24 cellular contexts compared by ENCODE assay signal in the genomic region with DNA sequence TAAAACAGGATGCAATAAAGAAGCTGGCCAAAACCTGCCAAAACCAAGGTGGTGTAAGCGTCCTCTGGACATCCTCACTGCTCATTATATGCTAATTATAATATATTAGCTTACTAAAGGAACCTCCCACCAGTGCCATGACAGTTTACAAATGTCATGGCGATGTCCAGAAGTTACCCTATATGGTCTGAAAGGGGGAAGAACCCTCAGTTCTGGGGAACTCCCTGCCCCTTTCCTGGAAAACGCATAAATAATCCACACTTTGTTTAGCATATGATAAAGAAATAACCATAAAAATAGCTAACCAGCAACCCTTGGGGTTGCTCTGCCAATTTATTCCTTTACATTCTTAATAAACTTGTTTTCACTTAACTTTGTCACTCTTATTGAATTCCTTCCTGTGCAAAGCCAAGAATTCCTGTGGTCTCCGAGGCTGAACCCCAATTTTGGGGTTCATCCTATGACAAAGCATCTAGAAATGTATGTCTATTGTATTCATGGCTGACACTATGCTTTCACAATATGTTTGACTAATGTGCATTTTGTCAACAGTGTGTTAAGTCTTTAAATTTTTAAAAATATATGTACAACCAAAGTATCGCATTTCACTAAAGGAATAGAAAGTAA. TPM values are rescaled to one million over a fixed set of nuclear protein-coding genes. Genes with fewer than 3 reads are reported as not detected.
A peak's percentile ranks its signal among the peaks of the same experiment; 100 is the strongest.
DNase-seq lines count a peak whose midpoint lies in the region; ATAC-seq, FAIRE-seq and TF ChIP-seq lines count a peak whose summit lies in the region.
"Had no signal": no experiment of that assay in that cellular context is flagged by ENCODE, and none has a peak within 500 bp of the region (broad histone marks: within the 10 kb centered on the region; RNA-seq: fewer than 3 reads in every experiment).

No MANE protein-coding gene starts in this region.

- CTCF ChIA-PET in PC-3 (lab: Charles Lee): no interaction called here

- BruUV-seq in PC-3 (replicated peaks; lab: Mats Ljungman, UMichigan): no TSS peak

- H3K9ac ChIP-seq in PC-3 (ENCODE audit: low read length) (no peak overlapping the region), keratinocyte (ENCODE audit: control insufficient read depth, extremely low read depth, insufficient read depth, low read length) (peak overlapping the region; percentile 24)
- H3K9ac ChIP-seq: SK-N-SH had no signal

- H3K9me2 ChIP-seq in PC-3 (replicated peaks; ENCODE audit: low read length): no peaks in the 10 kb centered on the region
- H3K9me2 ChIP-seq: SK-N-SH had no signal

- dilution Hi-C loops in keratinocyte (cut with MboI; ENCODE audit: extremely low pct_ligation_motif_present, low sequenced_read_pairs): no loop called here

- H3K27me3 ChIP-seq in PC-3 (ENCODE audit: low read length): no peaks in the 10 kb centered on the region
- no peaks in the 10 kb centered on the region for H3K27me3 ChIP-seq in ectodermal cell (ENCODE audit: control insufficient read depth, insufficient read depth, low read length, poor library complexity, severe bottlenecking)
- H3K27me3 ChIP-seq in keratinocyte (ENCODE audit: control insufficient read depth, extremely low read depth, insufficient read depth, low read length): no peaks in the 10 kb centered on the region
- H3K27me3 ChIP-seq: testis, vagina had no signal

- no peak overlapping the region for H2AFZ ChIP-seq in PC-3 (ENCODE audit: low read length)
- no peak overlapping the region for H2AFZ ChIP-seq in keratinocyte (ENCODE audit: control insufficient read depth, low read length)

- peaks cover 21% of the 10 kb centered on the region for H3K4me1 ChIP-seq in PC-3 (ENCODE audit: insufficient read depth, low read length)
- H3K4me1 ChIP-seq in ectodermal cell (ENCODE audit: control insufficient read depth, insufficient read depth, low read length): peaks cover 33% of the 10 kb centered on the region
- peaks cover 39% of the 10 kb centered on the region for H3K4me1 ChIP-seq in keratinocyte (ENCODE audit: control insufficient read depth, extremely low read depth, insufficient read depth, low read length)
- H3K4me1 ChIP-seq: prostate gland had no signal

- POLR2A ChIA-PET in PC-3 (lab: Charles Lee; ENCODE audit: unreplicated experiment): no interaction called here

- DNase-seq in GM03348 (ENCODE audit: low spot score) (peak; percentile 46), PC-3 (peak; percentile 69), keratinocyte (ENCODE audit: low read depth, low spot score) (no peak), DMS114 treated with DMSO at 0.1 percent for 48 hours (lab: John Stamatoyannopoulos, UW; ENCODE audit: unreplicated experiment) (no peak), T-helper 2 cell (no peak)
- no peak for DNase-seq in activated CD4-positive, alpha-beta T cell treated with anti-CD3 and anti-CD28 coated beads for 4 hours
- DNase-seq: activated B cell treated with CpG ODN at 0.5 μM for 24 hours; activated CD4-positive, alpha-beta T cell treated with anti-CD3 and anti-CD28 coated beads, Interleukin-2, amount 50 U/mL, for 48 hours; activated CD8-positive, alpha-beta memory T cell treated with anti-CD3 and anti-CD28 coated beads, Interleukin-2, amount 50 U/mL, for 48 hours; CD4-positive, alpha-beta T cell; DMS153; NCI-H1417; NCI-H510A treated with DMSO at 0.1 percent for 48 hours; NK-92 treated with Interleukin-12 subunit alpha and Interleukin-12 subunit beta, amount 100 ng/mL, for 24 hours; SK-N-SH; stimulated activated CD4-positive, alpha-beta T cell treated with anti-CD3 and anti-CD28 coated beads, Interleukin-1b, Interleukin-23, amount 100 ng/mL, for 48 hours; testis had no signal

- H3F3A ChIP-seq in PC-3 (ENCODE audit: low read length, unreplicated experiment): no peaks in the 10 kb centered on the region

- TF ChIP-seq CTCF in PC-3 (conservative IDR thresholded peaks at IDR 0.05; ENCODE audit: low read depth, low read length): no peak
- TF ChIP-seq CTCF in keratinocyte (optimal IDR thresholded peaks at IDR 0.05 in 1 of 3, IDR thresholded peaks at IDR 0.05 in 1 of 3, conservative IDR thresholded peaks at IDR 0.05 in 1 of 3; ENCODE audit: extremely low read depth in 1 of 3, insufficient read depth in 2 of 3, low read length in 3 of 3): no peak

- H3K9me1 ChIP-seq in keratinocyte (ENCODE audit: control insufficient read depth, extremely low read depth, insufficient read depth, low read length): no peaks in the 10 kb centered on the region

- H3K4me3 ChIP-seq in PC-3 (ENCODE audit: low read length): no peak overlapping the region
- H3K4me3 ChIP-seq in ectodermal cell (ENCODE audit: insufficient read depth, low read depth, low read length): no peak overlapping the region
- H3K4me3 ChIP-seq in keratinocyte (ENCODE audit: control insufficient read depth in 2 of 3, extremely low read depth in 1 of 3, insufficient read depth in 2 of 3, low read depth in 1 of 3, low read length in 3 of 3): peak overlapping the region in 2 of 3 experiments; percentile 23 to 34
- H3K4me3 ChIP-seq: GM12878, lung, prostate gland, testis, vagina had no signal

- H3K9me3 ChIP-seq in PC-3 (ENCODE audit: low read length) (no peaks in the 10 kb centered on the region), ectodermal cell (ENCODE audit: control insufficient read depth, low read length) (no peaks in the 10 kb centered on the region), keratinocyte (ENCODE audit: control insufficient read depth, low read depth, low read length) (no peaks in the 10 kb centered on the region)
- H3K9me3 ChIP-seq: prostate gland, SK-N-SH, testis, vagina had no signal

- H3K36me3 ChIP-seq in PC-3 (ENCODE audit: low read depth, low read length) (no peaks in the 10 kb centered on the region), ectodermal cell (ENCODE audit: control insufficient read depth, insufficient read depth, low read length) (peaks cover 7% of the 10 kb centered on the region), keratinocyte (ENCODE audit: control insufficient read depth in 2 of 2, extremely low read depth in 1 of 2, insufficient read depth in 2 of 2, low read length in 2 of 2) (no peaks in the 10 kb centered on the region)
- H3K36me3 ChIP-seq: prostate gland, vagina had no signal

- H4K20me1 ChIP-seq in PC-3 (ENCODE audit: low read length) (no peaks in the 10 kb centered on the region), keratinocyte (ENCODE audit: control insufficient read depth, extremely low read depth, insufficient read depth, low read length) (no peaks in the 10 kb centered on the region)

- H3K4me2 ChIP-seq in PC-3 (ENCODE audit: low read length) (no peak overlapping the region), keratinocyte (ENCODE audit: control insufficient read depth, extremely low read depth, insufficient read depth, low read depth, low read length) (peak overlapping the region; percentile 48)
- H3K4me2 ChIP-seq: SK-N-SH had no signal

- peak; percentile 24 for ATAC-seq in PC-3
- ATAC-seq in HG02588 (IDR thresholded peaks at IDR 0.05; ENCODE audit: unreplicated experiment): no peak
- ATAC-seq: GM12878; stimulated activated effector memory CD8-positive, alpha-beta T cell treated with anti-CD3 and anti-CD28 coated beads, Interleukin-12 subunit alpha, Interleukin-12 subunit beta, amount 100 ng/mL, for 72 hours had no signal

- intact Hi-C loops in PC-3 (cut with micrococcal nuclease): no loop called here

- H3K27ac ChIP-seq in PC-3 (ENCODE audit: low read length) (no peak overlapping the region), ectodermal cell (ENCODE audit: insufficient read depth, low read depth, low read length, poor library complexity, severe bottlenecking) (peak overlapping the region; percentile 20), keratinocyte (ENCODE audit: control insufficient read depth, insufficient read depth, low read length) (peak overlapping the region; percentile 65)
- H3K27ac ChIP-seq: prostate gland, testis, vagina had no signal

- H3K79me2 ChIP-seq in PC-3 (ENCODE audit: low read length) (peaks cover 53% of the 10 kb centered on the region), keratinocyte (ENCODE audit: control insufficient read depth, insufficient read depth, low read length) (peaks cover 78% of the 10 kb centered on the region)

- FAIRE-seq in keratinocyte (lab: Jason Lieb, UNC): peak; percentile 94
- FAIRE-seq: GM12878 had no signal

- 95 to 96% methylated on average over 3 to 4 of the region's 5 CpGs for WGBS in ectodermal cell, 2 experiments

RNA-seq across cellular contexts. Expression of gene LGR4, which starts 25.2 kb away (rescaled TPM):
- 13.5 and 14.5 TPM in 2 replicates for total RNA-seq in PC-3 (2014; rRNA removed)
- 93.0 TPM for polyA plus RNA-seq in ectodermal cell (2013, experiment 1 of 4)
- 110 TPM for polyA plus RNA-seq in ectodermal cell (2013, experiment 2 of 4)
- 108 TPM for polyA plus RNA-seq in ectodermal cell (2013, experiment 3 of 4)
- 116 TPM for polyA plus RNA-seq in ectodermal cell (2013, experiment 4 of 4)
- 24.3 to 49.7 TPM (median 35.1 TPM) in 3 replicates for polyA plus RNA-seq in keratinocyte
- polyA plus RNA-seq in keratinocyte (2011; ENCODE audit: low read depth): 7.3 TPM
- 10.9 and 21.5 TPM in 2 replicates for polyA plus RNA-seq in keratinocyte (2011; cell fraction: cytosol; rRNA removed)
- 48.3 and 61.2 TPM in 2 replicates for polyA plus RNA-seq in keratinocyte (2011; cell fraction: nucleus; rRNA removed)
- 14.8 and 24.7 TPM in 2 replicates for polyA plus RNA-seq in keratinocyte (2012; ENCODE audit: low replicate concordance)
- polyA minus RNA-seq in keratinocyte: 37.3 to 116 TPM (median 94.5 TPM) in 3 replicates
- 30.1 TPM for polyA minus RNA-seq in keratinocyte (2011; cell fraction: cytosol; rRNA and poly(A)+ RNA removed)
- 95.4 and 156 TPM in 2 replicates for polyA minus RNA-seq in keratinocyte (2011; cell fraction: nucleus; rRNA and poly(A)+ RNA removed)

RNA-seq across cellular contexts. Expression of gene LIN7C, which starts 59.2 kb away (rescaled TPM):
- 21.7 and 26.6 TPM in 2 replicates for total RNA-seq in PC-3 (2014; rRNA removed)
- 31.3 TPM for polyA plus RNA-seq in ectodermal cell (2013, experiment 1 of 4)
- 26.6 TPM for polyA plus RNA-seq in ectodermal cell (2013, experiment 2 of 4)
- polyA plus RNA-seq in ectodermal cell (2013, experiment 3 of 4): 17.0 TPM
- polyA plus RNA-seq in ectodermal cell (2013, experiment 4 of 4): 16.7 TPM
- polyA plus RNA-seq in keratinocyte: 12.1 to 27.5 TPM (median 23.0 TPM) in 3 replicates
- polyA plus RNA-seq in keratinocyte (2011; ENCODE audit: low read depth): 20.4 TPM
- polyA plus RNA-seq in keratinocyte (2011; cell fraction: cytosol; rRNA removed): 13.2 and 23.7 TPM in 2 replicates
- polyA plus RNA-seq in keratinocyte (2011; cell fraction: nucleus; rRNA removed): 13.2 and 18.1 TPM in 2 replicates
- polyA plus RNA-seq in keratinocyte (2012; ENCODE audit: low replicate concordance): 12.8 and 13.6 TPM in 2 replicates
- polyA minus RNA-seq in keratinocyte: 4.8 to 18.2 TPM (median 8.4 TPM) in 3 replicates
- polyA minus RNA-seq in keratinocyte (2011; cell fraction: cytosol; rRNA and poly(A)+ RNA removed): 18.6 TPM
- 8.4 and 18.7 TPM in 2 replicates for polyA minus RNA-seq in keratinocyte (2011; cell fraction: nucleus; rRNA and poly(A)+ RNA removed)

Comparison
In these comparisons a context has a peak if more than half of its experiments do, and no peak if none do; other contexts are left out.
1. DNase-seq: peak in GM03348 (single experiment) and PC-3 (single experiment); none in keratinocyte (single experiment), DMS114 treated with DMSO at 0.1 percent for 48 hours (single experiment), activated CD4-positive, alpha-beta T cell treated with anti-CD3 and anti-CD28 coated beads for 4 hours (0 of 2) and T-helper 2 cell (0 of 5).
2. H3K4me3 ChIP-seq: peak in keratinocyte (2 of 3); none in PC-3 (single experiment) and ectodermal cell (single experiment).